In the genomic region with DNA sequence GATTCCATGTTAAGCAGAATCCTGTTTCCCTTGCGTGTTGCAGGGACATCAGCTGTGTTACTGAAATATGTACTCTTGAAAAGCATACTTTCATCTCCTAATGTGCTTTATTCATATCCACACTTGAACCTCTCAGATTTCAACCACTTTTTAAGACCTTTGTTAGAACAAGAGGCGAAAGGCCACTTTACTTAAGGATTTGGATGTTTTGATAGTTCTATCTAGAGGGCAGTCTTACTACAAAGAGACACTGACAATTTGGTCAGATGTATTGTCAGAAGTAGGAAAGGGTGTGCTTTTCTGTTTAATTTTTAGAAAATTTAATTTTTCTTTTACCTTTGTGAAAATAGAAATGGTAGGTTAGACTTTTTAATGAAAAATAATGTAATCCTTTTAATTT, we compare ENCODE assay signal across 1 cellular context.
TF ChIP-seq lines count a peak whose summit lies in the region.

No MANE protein-coding gene starts in this region.

TF ChIP-seq in SK-N-SH treated with all-trans-retinoic acid at 6 μM for 48 hours, 23 proteins besides CTCF, POLR2A, EP300 and RAD21 (continued from another document):
- TF ChIP-seq, protein P1, sequence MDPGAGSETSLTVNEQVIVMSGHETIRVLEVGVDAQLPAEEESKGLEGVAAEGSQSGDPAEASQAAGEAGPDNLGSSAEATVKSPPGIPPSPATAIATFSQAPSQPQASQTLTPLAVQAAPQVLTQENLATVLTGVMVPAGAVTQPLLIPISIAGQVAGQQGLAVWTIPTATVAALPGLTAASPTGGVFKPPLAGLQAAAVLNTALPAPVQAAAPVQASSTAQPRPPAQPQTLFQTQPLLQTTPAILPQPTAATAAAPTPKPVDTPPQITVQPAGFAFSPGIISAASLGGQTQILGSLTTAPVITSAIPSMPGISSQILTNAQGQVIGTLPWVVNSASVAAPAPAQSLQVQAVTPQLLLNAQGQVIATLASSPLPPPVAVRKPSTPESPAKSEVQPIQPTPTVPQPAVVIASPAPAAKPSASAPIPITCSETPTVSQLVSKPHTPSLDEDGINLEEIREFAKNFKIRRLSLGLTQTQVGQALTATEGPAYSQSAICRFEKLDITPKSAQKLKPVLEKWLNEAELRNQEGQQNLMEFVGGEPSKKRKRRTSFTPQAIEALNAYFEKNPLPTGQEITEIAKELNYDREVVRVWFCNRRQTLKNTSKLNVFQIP (CRISPR knock-in tag; IDR thresholded peaks at IDR 0.05; ENCODE audit: borderline replicate concordance, low read depth) = no peak
- TF ChIP-seq, protein P2, sequence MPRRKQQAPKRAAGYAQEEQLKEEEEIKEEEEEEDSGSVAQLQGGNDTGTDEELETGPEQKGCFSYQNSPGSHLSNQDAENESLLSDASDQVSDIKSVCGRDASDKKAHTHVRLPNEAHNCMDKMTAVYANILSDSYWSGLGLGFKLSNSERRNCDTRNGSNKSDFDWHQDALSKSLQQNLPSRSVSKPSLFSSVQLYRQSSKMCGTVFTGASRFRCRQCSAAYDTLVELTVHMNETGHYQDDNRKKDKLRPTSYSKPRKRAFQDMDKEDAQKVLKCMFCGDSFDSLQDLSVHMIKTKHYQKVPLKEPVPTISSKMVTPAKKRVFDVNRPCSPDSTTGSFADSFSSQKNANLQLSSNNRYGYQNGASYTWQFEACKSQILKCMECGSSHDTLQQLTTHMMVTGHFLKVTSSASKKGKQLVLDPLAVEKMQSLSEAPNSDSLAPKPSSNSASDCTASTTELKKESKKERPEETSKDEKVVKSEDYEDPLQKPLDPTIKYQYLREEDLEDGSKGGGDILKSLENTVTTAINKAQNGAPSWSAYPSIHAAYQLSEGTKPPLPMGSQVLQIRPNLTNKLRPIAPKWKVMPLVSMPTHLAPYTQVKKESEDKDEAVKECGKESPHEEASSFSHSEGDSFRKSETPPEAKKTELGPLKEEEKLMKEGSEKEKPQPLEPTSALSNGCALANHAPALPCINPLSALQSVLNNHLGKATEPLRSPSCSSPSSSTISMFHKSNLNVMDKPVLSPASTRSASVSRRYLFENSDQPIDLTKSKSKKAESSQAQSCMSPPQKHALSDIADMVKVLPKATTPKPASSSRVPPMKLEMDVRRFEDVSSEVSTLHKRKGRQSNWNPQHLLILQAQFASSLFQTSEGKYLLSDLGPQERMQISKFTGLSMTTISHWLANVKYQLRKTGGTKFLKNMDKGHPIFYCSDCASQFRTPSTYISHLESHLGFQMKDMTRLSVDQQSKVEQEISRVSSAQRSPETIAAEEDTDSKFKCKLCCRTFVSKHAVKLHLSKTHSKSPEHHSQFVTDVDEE (CRISPR knock-in tag; IDR thresholded peaks at IDR 0.05) = no peak
- TF ChIP-seq GLIS3 (CRISPR knock-in tag; IDR thresholded peaks at IDR 0.05) (no peak), PPARA (CRISPR knock-in tag; IDR thresholded peaks at IDR 0.05; ENCODE audit: borderline replicate concordance) (no peak), SNAI2 (CRISPR knock-in tag; IDR thresholded peaks at IDR 0.05) (no peak), ZC3H10 (CRISPR knock-in tag; IDR thresholded peaks at IDR 0.05) (no peak), ZNF70 (CRISPR knock-in tag; IDR thresholded peaks at IDR 0.05) (no peak), ESRRG (CRISPR knock-in tag; IDR thresholded peaks at IDR 0.05) (no peak), TOX (CRISPR knock-in tag; IDR thresholded peaks at IDR 0.05; ENCODE audit: borderline replicate concordance) (no peak)
- TF ChIP-seq, protein P3, sequence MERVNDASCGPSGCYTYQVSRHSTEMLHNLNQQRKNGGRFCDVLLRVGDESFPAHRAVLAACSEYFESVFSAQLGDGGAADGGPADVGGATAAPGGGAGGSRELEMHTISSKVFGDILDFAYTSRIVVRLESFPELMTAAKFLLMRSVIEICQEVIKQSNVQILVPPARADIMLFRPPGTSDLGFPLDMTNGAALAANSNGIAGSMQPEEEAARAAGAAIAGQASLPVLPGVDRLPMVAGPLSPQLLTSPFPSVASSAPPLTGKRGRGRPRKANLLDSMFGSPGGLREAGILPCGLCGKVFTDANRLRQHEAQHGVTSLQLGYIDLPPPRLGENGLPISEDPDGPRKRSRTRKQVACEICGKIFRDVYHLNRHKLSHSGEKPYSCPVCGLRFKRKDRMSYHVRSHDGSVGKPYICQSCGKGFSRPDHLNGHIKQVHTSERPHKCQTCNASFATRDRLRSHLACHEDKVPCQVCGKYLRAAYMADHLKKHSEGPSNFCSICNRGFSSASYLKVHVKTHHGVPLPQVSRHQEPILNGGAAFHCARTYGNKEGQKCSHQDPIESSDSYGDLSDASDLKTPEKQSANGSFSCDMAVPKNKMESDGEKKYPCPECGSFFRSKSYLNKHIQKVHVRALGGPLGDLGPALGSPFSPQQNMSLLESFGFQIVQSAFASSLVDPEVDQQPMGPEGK (CRISPR knock-in tag; IDR thresholded peaks at IDR 0.05; ENCODE audit: borderline replicate concordance) = no peak
